In the genomic region with DNA sequence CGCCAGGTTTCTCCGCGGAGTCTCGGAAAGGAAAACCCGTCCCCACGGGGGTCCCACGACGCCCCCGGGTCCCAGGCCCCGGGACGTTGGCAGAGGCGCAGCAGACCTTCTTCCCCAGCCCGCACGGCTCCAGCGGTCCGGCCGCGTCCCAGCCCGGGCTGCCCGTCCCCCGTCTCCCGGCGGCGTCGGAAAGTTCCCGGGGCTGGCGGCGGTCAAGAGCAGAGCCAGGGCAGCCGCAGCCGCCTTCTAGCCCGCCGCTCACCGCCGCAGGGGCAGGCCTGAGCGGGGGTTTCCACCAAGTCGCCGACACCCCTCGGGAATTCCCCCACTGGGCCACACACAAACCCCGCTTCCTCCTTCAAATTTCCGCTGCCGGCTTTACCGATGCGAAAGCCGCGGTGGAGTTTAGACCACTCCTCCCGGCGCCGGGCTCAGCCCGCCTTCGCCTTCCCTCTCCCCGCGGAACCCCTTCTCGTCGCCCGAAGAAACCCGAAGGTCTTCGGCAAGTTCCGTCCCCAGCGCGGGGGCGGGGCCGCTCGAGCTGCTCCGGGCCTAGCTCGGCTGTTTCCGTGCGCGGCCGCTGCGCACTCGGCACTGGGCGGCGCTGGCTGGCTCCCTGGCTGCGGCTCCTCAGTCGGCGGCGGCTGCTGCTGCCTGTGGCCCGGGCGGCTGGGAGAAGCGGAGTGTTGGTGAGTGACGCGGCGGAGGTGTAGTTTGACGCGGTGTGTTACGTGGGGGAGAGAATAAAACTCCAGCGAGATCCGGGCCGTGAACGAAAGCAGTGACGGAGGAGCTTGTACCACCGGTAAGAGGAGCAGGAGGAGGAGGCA, we compare ENCODE assay signal across 1 cellular context.
A peak's percentile ranks its signal among the peaks of the same experiment; 100 is the strongest.
TF ChIP-seq lines count a peak whose summit lies in the region.

A gene (plus strand): TSS at position 633 of the 830 bp plus-strand sequence. CDS start 25,674 bp downstream, outside the sequence.

TF ChIP-seq in IMR-90, 13 proteins besides CTCF, POLR2A, EP300 and RAD21 (continued from another document):
- TF ChIP-seq CHD1 (IDR thresholded peaks at IDR 0.05; ENCODE audit: low read depth, low read length) (0 out of 2 replicates have a peak, but pooled peaks have one; percentile 34), CEBPB (IDR thresholded peaks at IDR 0.05; ENCODE audit: low read depth, low read length) (no peak)
